In the genomic region with DNA sequence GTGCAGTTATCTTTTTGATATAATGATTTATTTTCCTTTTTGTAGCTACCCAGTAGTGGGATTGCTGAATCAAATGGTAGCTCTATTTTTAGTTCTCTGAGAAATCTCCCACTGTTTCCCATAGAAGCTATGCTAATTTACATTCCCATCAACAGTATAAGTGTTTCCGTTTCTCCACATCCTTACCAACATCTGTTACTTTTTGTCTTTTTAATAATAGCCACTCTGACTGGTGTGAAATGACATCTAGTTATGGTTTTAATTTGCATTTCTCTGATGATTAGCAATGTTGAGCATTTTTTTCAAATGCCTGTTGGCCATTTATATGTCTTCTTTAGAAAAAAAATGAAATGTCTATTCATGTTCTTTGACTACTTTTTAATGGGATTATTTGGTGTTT, we compare ENCODE assay signal across 19 cellular contexts.
"Had no signal": no experiment of that assay in that cellular context is flagged by ENCODE, and none has a peak within 500 bp of the region (broad histone marks: within the 10 kb centered on the region; RNA-seq: fewer than 3 reads in every experiment).

No MANE protein-coding gene starts in this region.

- H3K27me3 Mint-ChIP-seq: activated naive CD8-positive, alpha-beta T cell treated with anti-CD3 and anti-CD28 coated beads, Interleukin-2, amount 10 ng/mL, durations not matched to agents 7 days and 5 days; memory B cell; natural killer cell treated with Interleukin-12 subunit alpha and Interleukin-12 subunit beta and Interleukin-15 and Interleukin-18, amount 100 ng/mL, for 72 hours had no signal

- DNase-seq: activated CD4-positive, alpha-beta T cell treated with anti-CD3 and anti-CD28 coated beads, Interleukin-2, amount 50 U/mL, for 4 hours; activated CD4-positive, CD25-positive, alpha-beta regulatory T cell; activated naive CD8-positive, alpha-beta T cell treated with anti-CD3 and anti-CD28 coated beads, Interleukin-2, amount 10 ng/mL, durations not matched to agents 7 days and 5 days; activated T-cell treated with anti-CD3 and anti-CD28 coated beads, Interleukin-2, amount 50 U/mL, for 48 hours; anterior cingulate cortex; brain microvascular endothelial cell; effector CD8-positive, alpha-beta T cell; foreskin keratinocyte; glutamatergic neuron; kidney glomerular epithelial cell; left ventricle myocardium superior; posterior cingulate gyrus; retina; stimulated activated CD4-positive, alpha-beta T cell treated with anti-CD3 and anti-CD28 coated beads, Interleukin-4, amount 100 ng/mL, for 24 hours; stimulated activated naive CD4-positive, alpha-beta T cell treated with Interleukin-2 at 50 U/mL for 16 hours; transverse colon had no signal

- H3K4me1 Mint-ChIP-seq: memory B cell had no signal

- H3K9me3 Mint-ChIP-seq: natural killer cell treated with Interleukin-12 subunit alpha and Interleukin-12 subunit beta and Interleukin-15 and Interleukin-18, amount 100 ng/mL, for 72 hours had no signal

- H3K4me1 ChIP-seq: foreskin keratinocyte had no signal

- H3K4me3 ChIP-seq: skin epidermis, transverse colon had no signal

- H3K36me3 ChIP-seq: brain microvascular endothelial cell had no signal

- H3K27me3 ChIP-seq: brain microvascular endothelial cell, foreskin keratinocyte, transverse colon had no signal

- H3K9me3 ChIP-seq: transverse colon had no signal

- H3K27ac Mint-ChIP-seq: activated naive CD8-positive, alpha-beta T cell treated with anti-CD3 and anti-CD28 coated beads, Interleukin-2, amount 10 ng/mL, durations not matched to agents 7 days and 5 days; memory B cell; natural killer cell treated with Interleukin-12 subunit alpha and Interleukin-12 subunit beta and Interleukin-15 and Interleukin-18, amount 100 ng/mL, for 72 hours had no signal

- ATAC-seq: foreskin keratinocyte; left ventricle myocardium superior; natural killer cell treated with Interleukin-12 subunit alpha and Interleukin-12 subunit beta and Interleukin-15 and Interleukin-18, amount 100 ng/mL, for 72 hours had no signal

- H3K4me3 Mint-ChIP-seq: activated naive CD8-positive, alpha-beta T cell treated with anti-CD3 and anti-CD28 coated beads, Interleukin-2, amount 10 ng/mL, durations not matched to agents 7 days and 5 days; memory B cell; natural killer cell treated with Interleukin-12 subunit alpha and Interleukin-12 subunit beta and Interleukin-15 and Interleukin-18, amount 100 ng/mL, for 72 hours had no signal
